ENCODE assay signal across 16 cellular contexts in the genomic region with DNA sequence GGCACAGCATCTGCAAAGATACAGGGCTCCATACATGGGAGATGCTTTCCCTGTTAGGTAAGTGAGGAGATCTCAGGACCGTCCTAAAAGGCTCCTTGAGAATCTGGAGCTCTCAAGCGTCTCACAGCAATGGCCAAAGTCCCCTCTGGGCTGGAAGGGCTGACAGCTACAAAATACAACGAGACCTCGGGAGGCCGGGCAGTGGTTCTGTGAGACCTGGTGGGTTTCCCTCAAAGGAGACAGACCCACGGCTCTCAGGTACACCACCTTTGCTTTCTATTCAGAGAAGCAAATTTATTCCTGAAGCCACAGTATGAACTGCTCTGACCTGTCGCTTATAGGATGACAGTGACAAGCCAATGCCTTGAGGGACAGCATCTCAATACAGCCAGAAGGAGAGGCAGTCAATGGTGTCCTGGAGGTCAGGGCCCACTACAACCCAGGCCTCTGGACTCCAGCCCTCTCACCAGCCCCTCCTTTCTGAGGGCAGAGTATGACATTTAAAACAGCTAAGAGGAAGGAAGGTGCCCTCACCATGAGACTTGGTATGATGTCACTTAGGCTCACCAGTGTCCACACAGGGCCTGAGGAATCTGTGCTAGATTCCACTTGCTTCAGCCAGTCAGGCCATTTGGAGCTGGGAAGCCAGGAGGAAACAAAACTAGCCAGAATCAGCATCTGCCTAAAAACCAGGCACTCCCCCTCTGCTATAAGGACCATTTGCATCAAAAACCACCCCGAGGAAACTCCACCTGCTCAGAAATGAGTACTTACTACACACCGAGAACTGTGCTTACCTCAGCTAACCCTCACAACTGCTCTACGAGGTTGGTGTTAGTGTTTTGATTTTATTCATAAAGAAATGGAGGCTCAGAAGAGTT.
A peak's percentile ranks its signal among the peaks of the same experiment; 100 is the strongest.
DNase-seq lines count a peak whose midpoint lies in the region; ATAC-seq and TF ChIP-seq lines count a peak whose summit lies in the region.
"Had no signal": no experiment of that assay in that cellular context is flagged by ENCODE, and none has a peak within 500 bp of the region (broad histone marks: within the 10 kb centered on the region; RNA-seq: fewer than 3 reads in every experiment).

No MANE protein-coding gene starts in this region.

- POLR2A ChIA-PET in activated CD4-positive, alpha-beta memory T cell treated with anti-CD3 and anti-CD28 coated beads for 36 hours (lab: Charles Lee) = interaction anchor here (1.1 kb wide), 1 partner anchor 10 kb away, joined by 5 read pairs; no protein-coding TSS in a partner anchor
- POLR2A ChIA-PET in activated CD4-positive, alpha-beta memory T cell treated with anti-CD3 and anti-CD28 coated beads, Interleukin-2, amount 10 ng/mL, durations not matched to agents 7 days and 5 days (lab: Charles Lee) = no interaction called here

- intact Hi-C loops in activated CD4-positive, alpha-beta memory T cell treated with anti-CD3 and anti-CD28 coated beads for 36 hours (cut with micrococcal nuclease) = loop anchor here (1.0 to 5.0 kb wide), 3 partner anchors 11 to 173 kb away; no protein-coding TSS in a partner anchor

- TF ChIP-seq CTCF in glutamatergic neuron (IDR thresholded peaks at IDR 0.05; ENCODE audit: partially characterized antibody, unreplicated experiment) = no peak

- ATAC-seq in GM19351 (IDR thresholded peaks at IDR 0.05; ENCODE audit: unreplicated experiment) (peak; percentile 85), HG02870 (IDR thresholded peaks at IDR 0.05; ENCODE audit: unreplicated experiment) (peak; percentile 82)
- ATAC-seq: effector memory CD8-positive, alpha-beta T cell; gastrocnemius medialis; SK-N-SH treated with all-trans-retinoic acid at 6 μM for 48 hours; WTC11 had no signal

- DNase-seq in activated CD4-positive, alpha-beta memory T cell treated with anti-CD3 and anti-CD28 coated beads for 36 hours = no peak
- no peak for DNase-seq in activated CD4-positive, alpha-beta memory T cell treated with anti-CD3 and anti-CD28 coated beads, Interleukin-2, amount 10 ng/mL, durations not matched to agents 7 days and 5 days
- DNase-seq in mesenteric fat pad (ENCODE audit: low spot score) (peak; percentile 68), HK-2 (ENCODE audit: unreplicated experiment) (no peak), glutamatergic neuron (no peak), NCI-H187 treated with DMSO at 0.1 percent for 48 hours (lab: John Stamatoyannopoulos, UW) (no peak)
- DNase-seq: activated gamma-delta T cell; brain microvascular endothelial cell; CD4-positive, alpha-beta memory T cell; effector memory CD8-positive, alpha-beta T cell; gastrocnemius medialis; stimulated activated CD4-positive, alpha-beta T cell treated with anti-CD3 and anti-CD28 coated beads, Interleukin-12 subunit alpha, Interleukin-12 subunit beta, amount 100 ng/mL, for 4 hours had no signal

- H3K9me3 Mint-ChIP-seq in activated CD4-positive, alpha-beta memory T cell treated with anti-CD3 and anti-CD28 coated beads for 36 hours = no peaks in the 10 kb centered on the region
- H3K9me3 Mint-ChIP-seq in activated CD4-positive, alpha-beta memory T cell treated with anti-CD3 and anti-CD28 coated beads, Interleukin-2, amount 10 ng/mL, durations not matched to agents 7 days and 5 days = peaks cover 2% of the 10 kb centered on the region
- H3K9me3 Mint-ChIP-seq in glutamatergic neuron (ENCODE audit: unreplicated experiment) = peaks cover 5% of the 10 kb centered on the region

- peaks cover 4% of the 10 kb centered on the region for H3K27me3 Mint-ChIP-seq in activated CD4-positive, alpha-beta memory T cell treated with anti-CD3 and anti-CD28 coated beads for 36 hours
- peaks cover 6% of the 10 kb centered on the region for H3K27me3 Mint-ChIP-seq in activated CD4-positive, alpha-beta memory T cell treated with anti-CD3 and anti-CD28 coated beads, Interleukin-2, amount 10 ng/mL, durations not matched to agents 7 days and 5 days
- peaks cover 12% of the 10 kb centered on the region for H3K27me3 Mint-ChIP-seq in glutamatergic neuron (ENCODE audit: unreplicated experiment)

- CTCF ChIA-PET in activated CD4-positive, alpha-beta memory T cell treated with anti-CD3 and anti-CD28 coated beads for 36 hours (lab: Charles Lee) = no interaction called here
- CTCF ChIA-PET in activated CD4-positive, alpha-beta memory T cell treated with anti-CD3 and anti-CD28 coated beads, Interleukin-2, amount 10 ng/mL, durations not matched to agents 7 days and 5 days (lab: Charles Lee) = no interaction called here

- H3K27ac Mint-ChIP-seq in activated CD4-positive, alpha-beta memory T cell treated with anti-CD3 and anti-CD28 coated beads for 36 hours = peak overlapping the region; percentile 77
- H3K27ac Mint-ChIP-seq in activated CD4-positive, alpha-beta memory T cell treated with anti-CD3 and anti-CD28 coated beads, Interleukin-2, amount 10 ng/mL, durations not matched to agents 7 days and 5 days = no peak overlapping the region
- H3K27ac Mint-ChIP-seq in glutamatergic neuron (ENCODE audit: unreplicated experiment) = no peak overlapping the region
- H3K27ac Mint-ChIP-seq: CD4-positive, alpha-beta memory T cell; effector memory CD8-positive, alpha-beta T cell; WTC11 had no signal

- H3K36me3 Mint-ChIP-seq in activated CD4-positive, alpha-beta memory T cell treated with anti-CD3 and anti-CD28 coated beads for 36 hours = no peaks in the 10 kb centered on the region
- H3K36me3 Mint-ChIP-seq in activated CD4-positive, alpha-beta memory T cell treated with anti-CD3 and anti-CD28 coated beads, Interleukin-2, amount 10 ng/mL, durations not matched to agents 7 days and 5 days (ENCODE audit: low read depth) = no peaks in the 10 kb centered on the region
- no peaks in the 10 kb centered on the region for H3K36me3 Mint-ChIP-seq in glutamatergic neuron (ENCODE audit: unreplicated experiment)
- H3K36me3 Mint-ChIP-seq: CD4-positive, alpha-beta memory T cell; WTC11 had no signal

- no peak overlapping the region for H3K4me3 Mint-ChIP-seq in activated CD4-positive, alpha-beta memory T cell treated with anti-CD3 and anti-CD28 coated beads for 36 hours
- no peak overlapping the region for H3K4me3 Mint-ChIP-seq in activated CD4-positive, alpha-beta memory T cell treated with anti-CD3 and anti-CD28 coated beads, Interleukin-2, amount 10 ng/mL, durations not matched to agents 7 days and 5 days
- no peak overlapping the region for H3K4me3 Mint-ChIP-seq in glutamatergic neuron (ENCODE audit: unreplicated experiment)
- H3K4me3 Mint-ChIP-seq: CD4-positive, alpha-beta memory T cell; effector memory CD8-positive, alpha-beta T cell; WTC11 had no signal

- H3K4me1 Mint-ChIP-seq in activated CD4-positive, alpha-beta memory T cell treated with anti-CD3 and anti-CD28 coated beads for 36 hours (ENCODE audit: low read depth) = peaks cover 20% of the 10 kb centered on the region
- H3K4me1 Mint-ChIP-seq in activated CD4-positive, alpha-beta memory T cell treated with anti-CD3 and anti-CD28 coated beads, Interleukin-2, amount 10 ng/mL, durations not matched to agents 7 days and 5 days = peaks cover 21% of the 10 kb centered on the region
- peaks cover 36% of the 10 kb centered on the region for H3K4me1 Mint-ChIP-seq in glutamatergic neuron (ENCODE audit: low read depth, unreplicated experiment)
